ENCODE assay signal across 8 cellular contexts in the genomic region with DNA sequence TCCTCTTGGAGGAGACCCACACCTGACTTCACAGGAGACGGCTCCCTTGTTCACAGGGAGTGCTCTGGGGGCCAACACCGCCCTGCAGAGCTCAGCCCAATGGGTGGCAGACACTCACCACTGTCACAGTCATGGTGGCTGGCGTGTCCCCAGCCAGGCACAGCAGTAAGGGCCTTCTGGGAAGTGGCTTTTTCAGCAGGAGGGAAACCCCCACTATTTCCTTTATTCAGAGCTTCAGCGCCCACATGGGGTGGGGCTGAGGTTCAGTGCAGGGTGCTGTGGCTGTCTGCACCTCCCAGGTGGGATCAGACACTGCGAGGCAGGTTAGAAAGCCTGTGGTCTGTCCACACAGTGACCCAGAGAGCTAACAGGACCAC. TPM values are rescaled to one million over a fixed set of nuclear protein-coding genes. Genes with fewer than 3 reads are reported as not detected.
DNase-seq lines count a peak whose midpoint lies in the region; ATAC-seq and TF ChIP-seq lines count a peak whose summit lies in the region.

No MANE protein-coding gene starts in this region.

- ATAC-seq in GM21423 (IDR thresholded peaks at IDR 0.05; ENCODE audit: unreplicated experiment) (peak; percentile 33), GM21528 (IDR thresholded peaks at IDR 0.05; ENCODE audit: low FRiP score, unreplicated experiment) (no peak)

- H3K9me3 Mint-ChIP-seq in activated CD4-positive, alpha-beta T cell treated with anti-CD3 and anti-CD28 coated beads, Interleukin-2, amount 10 ng/mL, durations not matched to agents 24 days and 14 days: no peaks in the 10 kb centered on the region

- DNase-seq in activated CD4-positive, alpha-beta T cell treated with anti-CD3 and anti-CD28 coated beads, Interleukin-2, amount 10 ng/mL, durations not matched to agents 24 days and 14 days: peak; percentile 92
- peak; percentile 42 for DNase-seq in effector CD8-positive, alpha-beta T cell (lab: John Stamatoyannopoulos, UW)
- DNase-seq in stimulated activated CD8-positive, alpha-beta memory T cell treated with anti-CD3 and anti-CD28 coated beads, Interleukin-7, amount 100 ng/mL, for 1 hour (ENCODE audit: low read depth in 2 of 2): peak; percentile 32 to 48
- no peak for DNase-seq in EL
- no peak for DNase-seq in HK-2 (ENCODE audit: unreplicated experiment)
- DNase-seq in WERI-Rb-1: no peak

- peaks cover 49% of the 10 kb centered on the region for H3K36me3 ChIP-seq in WERI-Rb-1

- H3K4me3 Mint-ChIP-seq in activated CD4-positive, alpha-beta T cell treated with anti-CD3 and anti-CD28 coated beads, Interleukin-2, amount 10 ng/mL, durations not matched to agents 24 days and 14 days: peak overlapping the region; percentile 80

- H3K27ac Mint-ChIP-seq in activated CD4-positive, alpha-beta T cell treated with anti-CD3 and anti-CD28 coated beads, Interleukin-2, amount 10 ng/mL, durations not matched to agents 24 days and 14 days: peak overlapping the region; percentile 86

- no peak overlapping the region for H3K27ac ChIP-seq in WERI-Rb-1

- peaks cover 55% of the 10 kb centered on the region for H3K36me3 Mint-ChIP-seq in activated CD4-positive, alpha-beta T cell treated with anti-CD3 and anti-CD28 coated beads, Interleukin-2, amount 10 ng/mL, durations not matched to agents 24 days and 14 days (ENCODE audit: low read depth)

- no peaks in the 10 kb centered on the region for H3K9me3 ChIP-seq in WERI-Rb-1 (ENCODE audit: severe bottlenecking)

- TF ChIP-seq CTCF in WERI-Rb-1 (IDR thresholded peaks at IDR 0.05; ENCODE audit: low read depth, low read length): no peak

- intact Hi-C loops in activated CD4-positive, alpha-beta T cell treated with anti-CD3 and anti-CD28 coated beads, Interleukin-2, amount 10 ng/mL, durations not matched to agents 24 days and 14 days (cut with micrococcal nuclease): loop anchor here (2.0 to 5.0 kb wide), 2 partner anchors 19 to 79 kb away; a partner anchor contains a TSS

- H3K27me3 ChIP-seq in WERI-Rb-1 (ENCODE audit: insufficient read depth, low read depth, severe bottlenecking): no peaks in the 10 kb centered on the region

- H3K27me3 Mint-ChIP-seq in activated CD4-positive, alpha-beta T cell treated with anti-CD3 and anti-CD28 coated beads, Interleukin-2, amount 10 ng/mL, durations not matched to agents 24 days and 14 days: no peaks in the 10 kb centered on the region

- H3K4me3 ChIP-seq in WERI-Rb-1 (ENCODE audit: low read depth, low read length): no peak overlapping the region

- H3K4me1 Mint-ChIP-seq in activated CD4-positive, alpha-beta T cell treated with anti-CD3 and anti-CD28 coated beads, Interleukin-2, amount 10 ng/mL, durations not matched to agents 24 days and 14 days: peaks cover 44% of the 10 kb centered on the region

RNA-seq across cellular contexts. Expression of a gene that starts 3.6 kb away (rescaled TPM):
- 27.3 and 28.0 TPM in 2 replicates for total RNA-seq in activated CD4-positive, alpha-beta T cell treated with anti-CD3 and anti-CD28 coated beads, Interleukin-2, amount 10 ng/mL, durations not matched to agents 24 days and 14 days

RNA-seq across cellular contexts. Expression of a gene that starts 6.9 kb away (rescaled TPM):
- 56.4 and 60.0 TPM in 2 replicates for total RNA-seq in activated CD4-positive, alpha-beta T cell treated with anti-CD3 and anti-CD28 coated beads, Interleukin-2, amount 10 ng/mL, durations not matched to agents 24 days and 14 days

RNA-seq across cellular contexts. Expression of a gene that starts 6.9 kb away (rescaled TPM):
- total RNA-seq in activated CD4-positive, alpha-beta T cell treated with anti-CD3 and anti-CD28 coated beads, Interleukin-2, amount 10 ng/mL, durations not matched to agents 24 days and 14 days: 114 and 124 TPM in 2 replicates

RNA-seq across cellular contexts. Expression of a gene that starts 30.1 kb away (rescaled TPM):
- 7.8 and 9.2 TPM in 2 replicates for total RNA-seq in activated CD4-positive, alpha-beta T cell treated with anti-CD3 and anti-CD28 coated beads, Interleukin-2, amount 10 ng/mL, durations not matched to agents 24 days and 14 days

RNA-seq across cellular contexts. Expression of a gene that starts 36.1 kb away (rescaled TPM):
- total RNA-seq in activated CD4-positive, alpha-beta T cell treated with anti-CD3 and anti-CD28 coated beads, Interleukin-2, amount 10 ng/mL, durations not matched to agents 24 days and 14 days: 19.6 and 20.6 TPM in 2 replicates

Comparison
In these comparisons a context has a peak if more than half of its experiments do, and no peak if none do; other contexts are left out.
1. DNase-seq: peak in activated CD4-positive, alpha-beta T cell treated with anti-CD3 and anti-CD28 coated beads, Interleukin-2, amount 10 ng/mL, durations not matched to agents 24 days and 14 days (single experiment), effector CD8-positive, alpha-beta T cell (single experiment) and stimulated activated CD8-positive, alpha-beta memory T cell treated with anti-CD3 and anti-CD28 coated beads, Interleukin-7, amount 100 ng/mL, for 1 hour (2 of 2); none in EL (single experiment), HK-2 (single experiment) and WERI-Rb-1 (single experiment).